Comparison of ENCODE assay signal across 8 cellular contexts in genomic region chr17:68035131-68035522, GRCh38. TPM values are rescaled to one million over a fixed set of nuclear protein-coding genes. Genes with fewer than 3 reads are reported as not detected.
DNase-seq lines count a peak whose midpoint lies in the region; ATAC-seq and TF ChIP-seq lines count a peak whose summit lies in the region.

No MANE protein-coding gene starts in this region.

- no peaks in the 10 kb centered on the region for H3K9me3 ChIP-seq in ovary
- no peaks in the 10 kb centered on the region for H3K9me3 ChIP-seq in upper lobe of left lung

- ATAC-seq in HG03342 (IDR thresholded peaks at IDR 0.05; ENCODE audit: unreplicated experiment) (peak; percentile 90), upper lobe of left lung (ENCODE audit: low FRiP score in 2 of 2) (peak; percentile 94 to 97)

- H3K36me3 ChIP-seq in ovary (no peaks in the 10 kb centered on the region), upper lobe of left lung (peaks cover 0 to 28% (median 15%) of the 10 kb centered on the region in 4 donors)

- peaks cover 2% of the 10 kb centered on the region for H3K4me1 ChIP-seq in ovary (ENCODE audit: insufficient read depth)
- H3K4me1 ChIP-seq in upper lobe of left lung: peaks cover 9 to 18% (median 13%) of the 10 kb centered on the region in 4 donors

- no peak for TF ChIP-seq EP300 in ovary (IDR thresholded peaks at IDR 0.05)
- no peak for TF ChIP-seq EP300 in upper lobe of left lung (IDR thresholded peaks at IDR 0.05)

- H3K27ac ChIP-seq in ovary (no peak overlapping the region), upper lobe of left lung (peak overlapping the region in 1 of 4 donors; percentile 21)

- 1 to 2% (median 1%) methylated on average over 23 to 26 of the region's 27 CpGs for WGBS in ovary, 3 donors
- WGBS in upper lobe of left lung, 2 donors: 3% methylated on average over 24 to 25 of the region's 27 CpGs

- TF ChIP-seq POLR2A in ovary (IDR thresholded peaks at IDR 0.05) (no peak), upper lobe of left lung (IDR thresholded peaks at IDR 0.05) (no peak)

- intact Hi-C loops in ovary (cut with DNase I): no loop called here

- H3K27me3 ChIP-seq in ovary (no peaks in the 10 kb centered on the region), upper lobe of left lung (no peaks in the 10 kb centered on the region)

- TF ChIP-seq CTCF in epithelial cell of proximal tubule (conservative IDR thresholded peaks at IDR 0.05; ENCODE audit: low read depth, low read length) (no peak), ovary (IDR thresholded peaks at IDR 0.05) (no peak), upper lobe of left lung (IDR thresholded peaks at IDR 0.05) (no peak)

- peak; percentile 92 for DNase-seq in NCI-H345 treated with DMSO at 0.1 percent for 48 hours (lab: John Stamatoyannopoulos, UW; ENCODE audit: unreplicated experiment)
- DNase-seq in NCI-H345 (lab: John Stamatoyannopoulos, UW): no peak
- peak; percentile 98 for DNase-seq in NCI-H82 treated with DMSO at 0.1 percent for 48 hours (lab: John Stamatoyannopoulos, UW; ENCODE audit: unreplicated experiment)
- peak; percentile 52 to 75 (median 71) for DNase-seq in activated CD8-positive, alpha-beta memory T cell treated with anti-CD3 and anti-CD28 coated beads for 48 hours (ENCODE audit: low read depth in 2 of 3, low spot score in 2 of 3)
- DNase-seq in epithelial cell of proximal tubule (ENCODE audit: low read depth): no peak
- DNase-seq in ovary: peak; percentile 88 to 92 (median 90)
- peak; percentile 95 to 96 for DNase-seq in upper lobe of left lung

- peak overlapping the region; percentile 46 for H3K4me3 ChIP-seq in epithelial cell of proximal tubule (ENCODE audit: low read depth, low read length)
- peak overlapping the region; percentile 36 for H3K4me3 ChIP-seq in ovary
- H3K4me3 ChIP-seq in upper lobe of left lung: peak overlapping the region in 3 of 4 donors; percentile 11 to 96 (median 81)

RNA-seq across cellular contexts. Expression of gene KPNA2, which starts 0.4 kb away (rescaled TPM):
- total RNA-seq in epithelial cell of proximal tubule (369 and 409 TPM in 2 replicates), ovary (10 to 100 TPM in 6 of 7 donors, 1 to 10 TPM in 1; 4.3 to 18.0 (median 12.1) TPM), upper lobe of left lung (10 to 100 TPM; 10.7 to 39.4 (median 26.7) TPM)
- 10 to 100 TPM in 1 of 2 donors, 1 to 10 TPM in 1; 6.0 to 24.3 TPM for polyA plus RNA-seq in ovary

RNA-seq across cellular contexts. Expression of gene C17orf58, which starts 38.9 kb away (rescaled TPM):
- total RNA-seq in epithelial cell of proximal tubule: 13.8 and 14.5 TPM in 2 replicates
- 10 to 100 TPM in 1 of 7 donors, 1 to 10 TPM in 6; 4.2 to 12.2 (median 6.5) TPM for total RNA-seq in ovary
- 10 to 100 TPM in 1 of 2 donors, 1 to 10 TPM in 1; 6.7 to 16.2 TPM for polyA plus RNA-seq in ovary
- total RNA-seq in upper lobe of left lung: 10 to 100 TPM in 2 of 6 donors, 1 to 10 TPM in 4; 4.2 to 21.0 (median 8.2) TPM

Comparison
In these comparisons a context has a peak if more than half of its experiments do, and no peak if none do; other contexts are left out.
1. DNase-seq: peak in NCI-H345 treated with DMSO at 0.1 percent for 48 hours (single experiment), NCI-H82 treated with DMSO at 0.1 percent for 48 hours (single experiment), activated CD8-positive, alpha-beta memory T cell treated with anti-CD3 and anti-CD28 coated beads for 48 hours (3 of 3), ovary (5 of 5) and upper lobe of left lung (2 of 2); none in NCI-H345 (single experiment) and epithelial cell of proximal tubule (single experiment).
2. Peak in every context shown above with its lines, with median percentiles within 50 percentile points of each other: H3K4me3 ChIP-seq.